Comparison of ENCODE assay signal across 1 cellular context in genomic region chr11:27722117-27722844, GRCh38.
TF ChIP-seq lines count a peak whose summit lies in the region.

No MANE protein-coding gene starts in this region.

TF ChIP-seq in GM12878, 131 proteins besides CTCF, POLR2A, EP300 and RAD21 (continued from another document):
- no peak for TF ChIP-seq NKRF (conservative IDR thresholded peaks at IDR 0.05)
- no peak for TF ChIP-seq EGR1 (IDR thresholded peaks at IDR 0.05; ENCODE audit: borderline replicate concordance in 1 of 2, low read depth in 2 of 2, low read length in 2 of 2)
- no peak for TF ChIP-seq CREB1 (IDR thresholded peaks at IDR 0.05; ENCODE audit: low read depth)
- TF ChIP-seq CHD4 (IDR thresholded peaks at IDR 0.05) = no peak
- no peak for TF ChIP-seq NR2C2 (IDR thresholded peaks at IDR 0.05; ENCODE audit: borderline replicate concordance, control insufficient read depth, insufficient read length, low read depth)
- no peak for TF ChIP-seq BACH1 (IDR thresholded peaks at IDR 0.05; ENCODE audit: borderline replicate concordance)
- TF ChIP-seq CBFB (IDR thresholded peaks at IDR 0.05; ENCODE audit: low read depth) = no peak
- TF ChIP-seq SPI1 (IDR thresholded peaks at IDR 0.05; ENCODE audit: borderline replicate concordance, insufficient read depth, low read depth, low read length) = no peak
- TF ChIP-seq CEBPZ (IDR thresholded peaks at IDR 0.05; ENCODE audit: low read depth, low read length) = no peak
- TF ChIP-seq PAX5 (IDR thresholded peaks at IDR 0.05; ENCODE audit: borderline replicate concordance, low read depth, low read length) = no peak
- no peak for TF ChIP-seq NRF1 (conservative IDR thresholded peaks at IDR 0.05; ENCODE audit: low read depth, low read length)
- no peak for TF ChIP-seq MEF2A (IDR thresholded peaks at IDR 0.05; ENCODE audit: insufficient read depth, low read depth, low read length)
TF ChIP-seq in GM12878: peak in this region for 0.
